20 cellular contexts compared by ENCODE assay signal in the genomic region with DNA sequence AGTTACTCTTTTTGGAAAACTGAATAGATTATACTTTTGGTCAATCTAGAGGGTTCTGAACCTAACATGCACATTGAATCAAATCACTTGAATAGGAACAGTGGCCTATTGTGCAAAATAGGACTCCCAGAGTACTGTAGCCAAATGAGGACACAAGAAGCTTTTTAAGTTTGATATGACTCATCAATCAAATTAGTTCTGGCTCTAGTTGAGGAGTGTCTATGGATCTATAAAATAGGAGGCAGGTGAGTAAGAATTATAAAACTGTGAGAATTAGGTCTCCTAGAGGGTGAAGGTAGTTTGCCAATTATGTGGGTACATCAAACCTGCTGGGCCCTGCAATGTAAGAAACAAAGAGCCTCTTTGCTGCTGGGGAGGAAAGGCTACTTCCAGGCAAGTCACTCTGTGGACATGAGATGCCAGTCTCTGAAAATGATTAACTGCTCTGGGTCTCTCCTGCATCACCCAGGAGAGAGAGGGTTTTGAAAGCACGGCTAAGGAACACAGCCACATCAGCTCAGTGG.
A peak's percentile ranks its signal among the peaks of the same experiment; 100 is the strongest.
DNase-seq lines count a peak whose midpoint lies in the region; ATAC-seq and TF ChIP-seq lines count a peak whose summit lies in the region.
"Had no signal": no experiment of that assay in that cellular context is flagged by ENCODE, and none has a peak within 500 bp of the region (broad histone marks: within the 10 kb centered on the region; RNA-seq: fewer than 3 reads in every experiment).

No MANE protein-coding gene starts in this region.

- peak overlapping the region; percentile 37 for H3K27ac Mint-ChIP-seq in type B pancreatic cell
- no peak overlapping the region for H3K27ac Mint-ChIP-seq in activated CD4-positive, alpha-beta T cell treated with anti-CD3 and anti-CD28 coated beads, Interleukin-2, amount 10 ng/mL, durations not matched to agents 7 days and 5 days
- H3K27ac Mint-ChIP-seq in glutamatergic neuron (ENCODE audit: unreplicated experiment), result no peak overlapping the region
- H3K27ac Mint-ChIP-seq: activated naive CD8-positive, alpha-beta T cell treated with anti-CD3 and anti-CD28 coated beads, Interleukin-2, amount 50 U/mL, for 24 hours; activated T-helper 17 cell treated with anti-CD3 and anti-CD28 coated beads, Interleukin-2, amount 50 U/mL, for 72 hours had no signal

- H3K4me1 Mint-ChIP-seq in type B pancreatic cell (ENCODE audit: unreplicated experiment), result peaks cover 28% of the 10 kb centered on the region
- peaks cover 8% of the 10 kb centered on the region for H3K4me1 Mint-ChIP-seq in activated CD4-positive, alpha-beta T cell treated with anti-CD3 and anti-CD28 coated beads, Interleukin-2, amount 10 ng/mL, durations not matched to agents 7 days and 5 days
- H3K4me1 Mint-ChIP-seq in glutamatergic neuron (ENCODE audit: low read depth, unreplicated experiment), result no peaks in the 10 kb centered on the region
- H3K4me1 Mint-ChIP-seq: activated T-helper 17 cell treated with anti-CD3 and anti-CD28 coated beads, Interleukin-2, amount 50 U/mL, for 72 hours had no signal

- CTCF ChIA-PET in activated CD4-positive, alpha-beta T cell treated with anti-CD3 and anti-CD28 coated beads, Interleukin-2, amount 10 ng/mL, durations not matched to agents 7 days and 5 days (lab: Charles Lee), result no interaction called here

- ATAC-seq in right cardiac atrium (no peak), mucosa of descending colon (peak; percentile 59)
- ATAC-seq: activated naive CD8-positive, alpha-beta T cell treated with anti-CD3 and anti-CD28 coated beads, Interleukin-2, amount 50 U/mL, for 24 hours; activated T-helper 17 cell treated with anti-CD3 and anti-CD28 coated beads, Interleukin-2, amount 50 U/mL, for 72 hours; gastroesophageal sphincter; PC-3 had no signal

- POLR2A ChIA-PET in activated CD4-positive, alpha-beta T cell treated with anti-CD3 and anti-CD28 coated beads, Interleukin-2, amount 10 ng/mL, durations not matched to agents 7 days and 5 days (lab: Charles Lee), result no interaction called here

- no peaks in the 10 kb centered on the region for H3K27me3 ChIP-seq in left ventricle myocardium inferior (ENCODE audit: low read depth)
- H3K27me3 ChIP-seq in right cardiac atrium (ENCODE audit: control insufficient read depth, insufficient read depth), result no peaks in the 10 kb centered on the region
- H3K27me3 ChIP-seq: gastroesophageal sphincter had no signal

- intact Hi-C loops in left ventricle myocardium inferior (cut with micrococcal nuclease), result no loop called here
- intact Hi-C loops in right cardiac atrium (cut with DNase I), result no loop called here
- intact Hi-C loops in mucosa of descending colon (cut with DNase I, micrococcal nuclease), result no loop called here

- WGBS in right cardiac atrium, result 68% methylated on average over 1 of the region's 1 CpG

- no peak for DNase-seq in left ventricle myocardium inferior
- no peak for DNase-seq in right cardiac atrium
- DNase-seq in globus pallidus (ENCODE audit: low spot score), result peak; percentile 88
- DNase-seq in mucosa of descending colon, result no peak
- no peak for DNase-seq in type B pancreatic cell (ENCODE audit: extremely low spot score, unreplicated experiment)
- DNase-seq in activated CD4-positive, alpha-beta T cell treated with anti-CD3 and anti-CD28 coated beads, Interleukin-2, amount 10 ng/mL, durations not matched to agents 7 days and 5 days, result no peak
- DNase-seq in glutamatergic neuron, result no peak
- DNase-seq in NCI-H82 (lab: John Stamatoyannopoulos, UW), result no peak
- DNase-seq: ACHN; activated CD4-positive, alpha-beta T cell treated with anti-CD3 and anti-CD28 coated beads for 1 hour; activated naive CD8-positive, alpha-beta T cell treated with anti-CD3 and anti-CD28 coated beads, Interleukin-2, amount 50 U/mL, for 24 hours; DMS79 treated with DMSO at 0.1 percent for 48 hours; erythroblast; MM.1S; NCI-H1930; PC-3; SK-N-SH; stimulated activated naive CD4-positive, alpha-beta T cell treated with Interleukin-2 at 50 U/mL for 16 hours had no signal

- TF ChIP-seq CTCF in left ventricle myocardium inferior (IDR thresholded peaks at IDR 0.05; ENCODE audit: borderline replicate concordance) (no peak), mucosa of descending colon (IDR thresholded peaks at IDR 0.05) (no peak), type B pancreatic cell (conservative IDR thresholded peaks at IDR 0.05) (no peak), glutamatergic neuron (IDR thresholded peaks at IDR 0.05; ENCODE audit: partially characterized antibody, unreplicated experiment) (no peak)

- H3K9me3 ChIP-seq in left ventricle myocardium inferior (replicated peaks) (no peaks in the 10 kb centered on the region), right cardiac atrium (ENCODE audit: control insufficient read depth, low read length) (no peaks in the 10 kb centered on the region), mucosa of descending colon (no peaks in the 10 kb centered on the region)
- H3K9me3 ChIP-seq: gastroesophageal sphincter, SK-N-SH had no signal

- H3K4me3 Mint-ChIP-seq in type B pancreatic cell, result no peak overlapping the region
- no peak overlapping the region for H3K4me3 Mint-ChIP-seq in activated CD4-positive, alpha-beta T cell treated with anti-CD3 and anti-CD28 coated beads, Interleukin-2, amount 10 ng/mL, durations not matched to agents 7 days and 5 days
- no peak overlapping the region for H3K4me3 Mint-ChIP-seq in glutamatergic neuron (ENCODE audit: unreplicated experiment)
- H3K4me3 Mint-ChIP-seq: activated naive CD8-positive, alpha-beta T cell treated with anti-CD3 and anti-CD28 coated beads, Interleukin-2, amount 50 U/mL, for 24 hours; activated T-helper 17 cell treated with anti-CD3 and anti-CD28 coated beads, Interleukin-2, amount 50 U/mL, for 72 hours had no signal

- H3K36me3 ChIP-seq in left ventricle myocardium inferior, result no peaks in the 10 kb centered on the region
- H3K36me3 ChIP-seq in mucosa of descending colon (ENCODE audit: low read depth), result no peaks in the 10 kb centered on the region
- H3K36me3 ChIP-seq: gastroesophageal sphincter had no signal

- H3K4me3 ChIP-seq in left ventricle myocardium inferior, result no peak overlapping the region
- no peak overlapping the region for H3K4me3 ChIP-seq in right cardiac atrium (ENCODE audit: low read length)
- no peak overlapping the region for H3K4me3 ChIP-seq in mucosa of descending colon
- H3K4me3 ChIP-seq: gastroesophageal sphincter had no signal

- H3K27ac ChIP-seq in left ventricle myocardium inferior (replicated peaks), result peak overlapping the region; percentile 65
- H3K27ac ChIP-seq in right cardiac atrium (ENCODE audit: low read length), result no peak overlapping the region

- H3K36me3 Mint-ChIP-seq in type B pancreatic cell, result no peaks in the 10 kb centered on the region
- peaks cover 2% of the 10 kb centered on the region for H3K36me3 Mint-ChIP-seq in activated CD4-positive, alpha-beta T cell treated with anti-CD3 and anti-CD28 coated beads, Interleukin-2, amount 10 ng/mL, durations not matched to agents 7 days and 5 days (ENCODE audit: low read depth)
- no peaks in the 10 kb centered on the region for H3K36me3 Mint-ChIP-seq in glutamatergic neuron (ENCODE audit: unreplicated experiment)

- H3K27me3 Mint-ChIP-seq in type B pancreatic cell (no peaks in the 10 kb centered on the region), glutamatergic neuron (ENCODE audit: unreplicated experiment) (no peaks in the 10 kb centered on the region)
- H3K27me3 Mint-ChIP-seq in activated CD4-positive, alpha-beta T cell treated with anti-CD3 and anti-CD28 coated beads, Interleukin-2, amount 10 ng/mL, durations not matched to agents 7 days and 5 days, result peaks cover 15% of the 10 kb centered on the region

- H3K4me1 ChIP-seq in left ventricle myocardium inferior (peaks cover 80% of the 10 kb centered on the region), right cardiac atrium (ENCODE audit: control insufficient read depth, insufficient read depth, low read length) (peaks cover 16% of the 10 kb centered on the region), mucosa of descending colon (ENCODE audit: low read depth) (peaks cover 20% of the 10 kb centered on the region)

- H3K9me3 Mint-ChIP-seq in type B pancreatic cell (no peaks in the 10 kb centered on the region), glutamatergic neuron (ENCODE audit: unreplicated experiment) (no peaks in the 10 kb centered on the region)
- no peaks in the 10 kb centered on the region for H3K9me3 Mint-ChIP-seq in activated CD4-positive, alpha-beta T cell treated with anti-CD3 and anti-CD28 coated beads, Interleukin-2, amount 10 ng/mL, durations not matched to agents 7 days and 5 days
- H3K9me3 Mint-ChIP-seq: activated naive CD8-positive, alpha-beta T cell treated with anti-CD3 and anti-CD28 coated beads, Interleukin-2, amount 50 U/mL, for 24 hours; activated T-helper 17 cell treated with anti-CD3 and anti-CD28 coated beads, Interleukin-2, amount 50 U/mL, for 72 hours had no signal
